ENCODE assay signal across 16 cellular contexts in the genomic region with DNA sequence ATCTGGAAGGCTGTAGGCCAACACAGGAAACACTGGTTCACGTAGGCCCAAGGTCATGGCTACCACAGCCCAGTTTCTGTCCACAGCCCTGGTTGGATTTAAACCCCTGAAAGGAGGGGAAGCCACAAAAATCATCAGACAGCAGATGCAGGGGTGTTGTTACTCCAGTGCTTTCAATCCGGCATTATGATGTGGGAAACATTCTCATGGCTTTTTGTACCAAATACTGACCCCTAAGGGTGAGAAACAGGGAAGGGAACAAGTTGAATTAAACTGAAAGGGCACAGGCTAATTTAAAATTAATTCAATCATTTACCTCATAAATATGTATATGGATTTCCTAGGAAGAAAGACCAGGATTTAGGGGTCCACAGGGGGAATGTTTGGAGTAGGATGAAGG.
DNase-seq lines count a peak whose midpoint lies in the region; ATAC-seq and TF ChIP-seq lines count a peak whose summit lies in the region.
"Had no signal": no experiment of that assay in that cellular context is flagged by ENCODE, and none has a peak within 500 bp of the region (broad histone marks: within the 10 kb centered on the region; RNA-seq: fewer than 3 reads in every experiment).

No MANE protein-coding gene starts in this region.

- H3K4me3 ChIP-seq in fibroblast of pulmonary artery (replicated peaks; ENCODE audit: low read depth, low read length) (no peak overlapping the region), thyroid gland (replicated peaks in 1 of 3) (no peak overlapping the region), mesenchymal stem cell (ENCODE audit: insufficient read depth in 1 of 2, low read depth in 1 of 2, low read length in 2 of 2) (no peak overlapping the region)
- H3K4me3 ChIP-seq: sigmoid colon had no signal

- TF ChIP-seq POLR2A in thyroid gland (IDR thresholded peaks at IDR 0.05): no peak

- H4K91ac ChIP-seq in mesenchymal stem cell (ENCODE audit: low read length): no peak overlapping the region

- no peaks in the 10 kb centered on the region for H3K9me3 Mint-ChIP-seq in activated naive CD4-positive, alpha-beta T cell treated with anti-CD3 and anti-CD28 coated beads, Interleukin-2, amount 50 U/mL, for 72 hours
- H3K9me3 Mint-ChIP-seq: activated T-cell treated with anti-CD3 and anti-CD28 coated beads, Interleukin-2, amount 50 U/mL, for 24 hours; dendritic cell treated with granulocyte-macrophage colony-stimulating factor and Interleukin-4, amounts not matched to agents 40 ng/mL and 50 ng/mL, for 4 days; nephron had no signal

- no peak overlapping the region for H2BK5ac ChIP-seq in mesenchymal stem cell (ENCODE audit: low read depth, low read length, poor library complexity, severe bottlenecking)

- intact Hi-C loops in Right ventricle myocardium superior (cut with DNase I): no loop called here
- intact Hi-C loops in Right ventricle myocardium inferior (cut with DNase I): no loop called here
- intact Hi-C loops in thyroid gland (cut with DNase I): no loop called here

- H3K9ac ChIP-seq in mesenchymal stem cell (ENCODE audit: low read length): no peak overlapping the region

- H3K36me3 ChIP-seq in thyroid gland (no peaks in the 10 kb centered on the region), mesenchymal stem cell (ENCODE audit: control insufficient read depth in 1 of 2, insufficient read depth in 2 of 2, low read depth in 1 of 2, low read length in 2 of 2) (no peaks in the 10 kb centered on the region)
- H3K36me3 ChIP-seq: sigmoid colon had no signal

- no peak overlapping the region for H4K8ac ChIP-seq in mesenchymal stem cell (ENCODE audit: low read length)

- H3K4me1 ChIP-seq in thyroid gland (peaks cover 21 to 46% of the 10 kb centered on the region in 2 donors), mesenchymal stem cell (ENCODE audit: control insufficient read depth, insufficient read depth, low read depth, low read length) (peaks cover 3% of the 10 kb centered on the region)
- H3K4me1 ChIP-seq: Caco-2, sigmoid colon had no signal

- no peak overlapping the region for H3K23ac ChIP-seq in mesenchymal stem cell (ENCODE audit: low read length in 2 of 2)

- no peaks in the 10 kb centered on the region for H3K36me3 Mint-ChIP-seq in activated naive CD4-positive, alpha-beta T cell treated with anti-CD3 and anti-CD28 coated beads, Interleukin-2, amount 50 U/mL, for 72 hours

- no peak overlapping the region for H3K4me2 ChIP-seq in mesenchymal stem cell (ENCODE audit: low read length, poor library complexity, severe bottlenecking)

- WGBS in thyroid gland, 2 donors: 63 to 97% methylated on average over 2 of the region's 2 CpGs
- WGBS in mesenchymal stem cell: 30% methylated on average over 1 of the region's 2 CpGs

- no peak overlapping the region for H2BK12ac ChIP-seq in mesenchymal stem cell (ENCODE audit: low read length in 2 of 2)

- no peak overlapping the region for H3K4ac ChIP-seq in mesenchymal stem cell (ENCODE audit: low read depth in 1 of 2, low read length in 2 of 2)

- peak overlapping the region; percentile 38 to 88 (median 86) for H3K27ac ChIP-seq in thyroid gland
- no peak overlapping the region for H3K27ac ChIP-seq in mesenchymal stem cell (ENCODE audit: low read length, poor library complexity, severe bottlenecking)
- H3K27ac ChIP-seq: sigmoid colon had no signal

- no peak overlapping the region for H3K18ac ChIP-seq in mesenchymal stem cell (ENCODE audit: low read depth in 1 of 2, low read length in 2 of 2)

- no peak overlapping the region for H3K14ac ChIP-seq in mesenchymal stem cell (ENCODE audit: low read length in 2 of 2)

- no peak overlapping the region for H2AK5ac ChIP-seq in mesenchymal stem cell (ENCODE audit: low read length, severe bottlenecking)

- H3K27me3 ChIP-seq in thyroid gland: no peaks in the 10 kb centered on the region
- no peaks in the 10 kb centered on the region for H3K27me3 ChIP-seq in mesenchymal stem cell (ENCODE audit: control insufficient read depth in 1 of 2, insufficient read depth in 1 of 2, low read length in 2 of 2)
- H3K27me3 ChIP-seq: sigmoid colon had no signal

- H2AFZ ChIP-seq in mesenchymal stem cell (ENCODE audit: low read depth, low read length): no peak overlapping the region

- H2BK15ac ChIP-seq in mesenchymal stem cell (ENCODE audit: low read depth, poor library complexity, severe bottlenecking): no peak overlapping the region

- H2BK120ac ChIP-seq in mesenchymal stem cell (ENCODE audit: low read depth, low read length): no peak overlapping the region

- H3K27ac Mint-ChIP-seq in activated naive CD4-positive, alpha-beta T cell treated with anti-CD3 and anti-CD28 coated beads, Interleukin-2, amount 50 U/mL, for 72 hours: no peak overlapping the region
- H3K27ac Mint-ChIP-seq: activated T-cell treated with anti-CD3 and anti-CD28 coated beads, Interleukin-2, amount 50 U/mL, for 24 hours; dendritic cell treated with granulocyte-macrophage colony-stimulating factor and Interleukin-4, amounts not matched to agents 40 ng/mL and 50 ng/mL, for 4 days; nephron; T-helper 17 cell had no signal

- no peaks in the 10 kb centered on the region for H3K79me1 ChIP-seq in mesenchymal stem cell (replicated peaks; ENCODE audit: low read length, poor library complexity, severe bottlenecking)

- no peaks in the 10 kb centered on the region for H3K9me3 ChIP-seq in thyroid gland
- H3K9me3 ChIP-seq in mesenchymal stem cell (ENCODE audit: control insufficient read depth, low read length): no peaks in the 10 kb centered on the region
- H3K9me3 ChIP-seq: Caco-2, sigmoid colon had no signal

- no peak for TF ChIP-seq CTCF in fibroblast of pulmonary artery (IDR thresholded peaks at IDR 0.05; ENCODE audit: low read length, missing control alignments)
- TF ChIP-seq CTCF in thyroid gland (IDR thresholded peaks at IDR 0.05): peak in 1 of 6 experiments; percentile 15

- ATAC-seq in Right ventricle myocardium superior (ENCODE audit: poor library complexity) (peak; percentile 19), Right ventricle myocardium inferior (no peak), GM21447 (IDR thresholded peaks at IDR 0.05; ENCODE audit: unreplicated experiment) (no peak)
- ATAC-seq in activated naive CD4-positive, alpha-beta T cell treated with anti-CD3 and anti-CD28 coated beads, Interleukin-2, amount 50 U/mL, for 72 hours: no peak
- ATAC-seq: T-helper 17 cell had no signal

- in situ Hi-C loops in SK-MEL-5 (cut with HindIII; ENCODE audit: low pct_unique_long_range_greater_than_20kb, low sequenced_read_pairs): no loop called here

- DNase-seq in Right ventricle myocardium superior: no peak
- DNase-seq in Right ventricle myocardium inferior (ENCODE audit: missing footprints): no peak
- peak; percentile 67 for DNase-seq in SK-MEL-5 (ENCODE audit: low read depth, low spot score)
- peak; percentile 13 for DNase-seq in fibroblast of pulmonary artery (ENCODE audit: low read depth)
- DNase-seq in thyroid gland: no peak
- no peak for DNase-seq in mesenchymal stem cell
- DNase-seq in activated naive CD4-positive, alpha-beta T cell treated with anti-CD3 and anti-CD28 coated beads, Interleukin-2, amount 50 U/mL, for 72 hours (ENCODE audit: low spot score in 2 of 2): no peak
- DNase-seq: activated CD4-positive, alpha-beta T cell treated with anti-CD3 and anti-CD28 coated beads for 48 hours; activated T-cell treated with anti-CD3 and anti-CD28 coated beads, Interleukin-2, amount 50 U/mL, for 24 hours; Caco-2; sigmoid colon; stimulated activated CD4-positive, alpha-beta T cell treated with anti-CD3 and anti-CD28 coated beads, Interleukin-4, amount 100 ng/mL, for 4 hours; T-helper 17 cell had no signal

Comparison
In these comparisons a context has a peak if more than half of its experiments do, and no peak if none do; other contexts are left out.
1. DNase-seq: peak in SK-MEL-5 (single experiment) and fibroblast of pulmonary artery (single experiment); none in Right ventricle myocardium superior (single experiment), Right ventricle myocardium inferior (single experiment), thyroid gland (0 of 2), mesenchymal stem cell (single experiment) and activated naive CD4-positive, alpha-beta T cell treated with anti-CD3 and anti-CD28 coated beads, Interleukin-2, amount 50 U/mL, for 72 hours (0 of 2).